Comparison of ENCODE assay signal across 8 cellular contexts in genomic region chr5:149442563-149443182, GRCh38.
DNase-seq lines count a peak whose midpoint lies in the region; ATAC-seq and TF ChIP-seq lines count a peak whose summit lies in the region.

No MANE protein-coding gene starts in this region.

- H3K4me3 Mint-ChIP-seq in endothelial cell (ENCODE audit: unreplicated experiment), result no peak overlapping the region

- no peaks in the 10 kb centered on the region for H3K9me3 ChIP-seq in mucosa of descending colon

- H3K4me3 ChIP-seq in mucosa of descending colon, result no peak overlapping the region

- peaks cover 23% of the 10 kb centered on the region for H3K4me1 Mint-ChIP-seq in endothelial cell (ENCODE audit: unreplicated experiment)

- TF ChIP-seq CTCF in endothelial cell (IDR thresholded peaks at IDR 0.05; ENCODE audit: unreplicated experiment) (peak; percentile 87), mucosa of descending colon (IDR thresholded peaks at IDR 0.05) (peak; percentile 89)

- peaks cover 7% of the 10 kb centered on the region for H3K36me3 Mint-ChIP-seq in endothelial cell (ENCODE audit: low read depth, unreplicated experiment)

- no peaks in the 10 kb centered on the region for H3K36me3 ChIP-seq in mucosa of descending colon (ENCODE audit: low read depth)

- intact Hi-C loops in mucosa of descending colon (cut with DNase I, micrococcal nuclease), result loop anchor here in 1 of 2 donors (5.0 kb wide), 1 partner anchor 120 kb away; no protein-coding TSS in a partner anchor

- peaks cover 5% of the 10 kb centered on the region for H3K27me3 Mint-ChIP-seq in endothelial cell (ENCODE audit: unreplicated experiment)

- DNase-seq in NCI-H2107 (lab: John Stamatoyannopoulos, UW) (peak; percentile 5), NCI-H2107 treated with DMSO at 0.1 percent for 48 hours (lab: John Stamatoyannopoulos, UW; ENCODE audit: unreplicated experiment) (no peak), NOMO-1 (lab: John Stamatoyannopoulos, UW; ENCODE audit: unreplicated experiment in 2 of 2) (peak; percentile 33 to 42), endothelial cell (ENCODE audit: low spot score) (peak; percentile 97), mucosa of descending colon (peak; percentile 82 to 94 (median 92))
- peak; percentile 21 for DNase-seq in activated CD8-positive, alpha-beta memory T cell treated with anti-CD3 and anti-CD28 coated beads, Interleukin-2, amount 50 U/mL, for 1 hour (ENCODE audit: extremely low read depth)
- peak; percentile 38 to 46 for DNase-seq in stimulated activated CD8-positive, alpha-beta memory T cell treated with anti-CD3 and anti-CD28 coated beads, Interleukin-2, amount 100 ng/mL, for 1 hour (ENCODE audit: low read depth in 2 of 2)

- no peaks in the 10 kb centered on the region for H3K9me3 Mint-ChIP-seq in endothelial cell (ENCODE audit: unreplicated experiment)

- ATAC-seq in HG02970 (IDR thresholded peaks at IDR 0.05; ENCODE audit: low FRiP score, unreplicated experiment) (peak; percentile 63), mucosa of descending colon (peak; percentile 82)

- no peak overlapping the region for H3K27ac Mint-ChIP-seq in endothelial cell (ENCODE audit: unreplicated experiment)

- H3K4me1 ChIP-seq in mucosa of descending colon (ENCODE audit: low read depth), result peaks cover 14% of the 10 kb centered on the region
